In the genomic region with DNA sequence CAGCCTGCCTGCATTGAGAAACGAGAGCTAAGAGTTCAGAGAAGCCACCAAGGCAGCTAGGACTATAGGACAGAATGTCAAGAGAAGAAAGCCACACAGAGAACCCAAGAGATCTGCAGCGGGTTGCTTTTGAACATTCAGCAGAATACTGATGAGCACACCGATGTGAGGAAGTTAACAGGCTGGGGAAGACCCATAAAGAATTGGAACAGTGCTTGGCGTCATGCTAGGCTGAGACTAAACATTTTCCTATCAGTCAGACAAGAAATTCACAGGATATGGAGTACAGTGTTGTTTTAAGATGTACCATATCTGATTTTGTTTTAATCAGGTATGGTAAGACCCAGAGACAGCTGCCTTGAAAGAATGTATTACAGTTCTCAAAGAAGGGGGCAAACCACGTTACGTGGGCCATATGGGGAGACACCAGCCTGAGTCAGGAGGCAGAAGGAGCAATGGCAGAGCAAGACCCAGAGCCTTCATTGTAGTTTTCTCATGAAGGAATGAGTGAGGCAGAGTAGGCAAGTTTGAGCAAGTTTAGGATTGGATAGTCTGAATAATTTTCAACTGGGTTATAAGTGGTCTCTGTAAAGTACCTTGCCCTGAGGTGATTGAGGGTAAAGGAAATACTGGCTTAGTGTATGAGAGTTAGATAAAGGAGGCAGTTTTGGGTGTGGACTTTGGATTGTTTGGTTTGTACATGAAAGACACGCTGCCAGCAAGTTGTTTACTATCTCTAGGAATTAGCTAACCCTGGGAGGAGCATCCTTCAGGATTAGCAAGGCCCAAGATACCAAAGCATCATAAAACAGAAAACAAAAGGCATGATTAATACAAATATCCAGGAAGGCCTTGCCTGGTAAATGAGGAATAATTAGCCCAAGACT, we compare ENCODE assay signal across 1 cellular context.
TF ChIP-seq lines count a peak whose summit lies in the region.

No MANE protein-coding gene starts in this region.

TF ChIP-seq in HepG2, 621 proteins besides CTCF, POLR2A, EP300 and RAD21 (continued from another document and continues in another):
- TF ChIP-seq FOXM1 (CRISPR knock-in tag; IDR thresholded peaks at IDR 0.05) (no peak), ZNF670 (CRISPR knock-in tag; IDR thresholded peaks at IDR 0.05; ENCODE audit: borderline replicate concordance) (no peak; the same call in 1 of the 2 replicates), ZNF234 (CRISPR knock-in tag; conservative IDR thresholded peaks at IDR 0.05) (no peak), AKAP8 (CRISPR knock-in tag; IDR thresholded peaks at IDR 0.05) (no peak), SOX6 (IDR thresholded peaks at IDR 0.05) (no peak), SOX6 (CRISPR knock-in tag; IDR thresholded peaks at IDR 0.05) (peak; percentile 97), ARNT (IDR thresholded peaks at IDR 0.05) (no peak), ZFP1 (CRISPR knock-in tag; IDR thresholded peaks at IDR 0.05) (peak; percentile 73), TAF15 (IDR thresholded peaks at IDR 0.05; ENCODE audit: low read depth, low read length, poor library complexity, severe bottlenecking) (no peak), ZSCAN21 (CRISPR knock-in tag; IDR thresholded peaks at IDR 0.05; ENCODE audit: borderline replicate concordance) (peak; percentile 39; the same call in 1 of the 2 replicates), HDAC2 (CRISPR knock-in tag; IDR thresholded peaks at IDR 0.05) (peak; percentile 94), SATB2 (CRISPR knock-in tag; IDR thresholded peaks at IDR 0.05) (no peak), ZNF335 (CRISPR knock-in tag; IDR thresholded peaks at IDR 0.05) (peak; percentile 61; the same call in 1 of the 2 replicates), CENPT (CRISPR knock-in tag; IDR thresholded peaks at IDR 0.05; ENCODE audit: low read depth) (no peak), ZMYM3 (CRISPR knock-in tag; IDR thresholded peaks at IDR 0.05) (peak; percentile 7; the same call in 1 of the 2 replicates), ZNF274 (CRISPR knock-in tag; IDR thresholded peaks at IDR 0.05) (no peak), ZNF775 (CRISPR knock-in tag; IDR thresholded peaks at IDR 0.05; ENCODE audit: borderline replicate concordance) (no peak), ZNF660 (CRISPR knock-in tag; IDR thresholded peaks at IDR 0.05; ENCODE audit: borderline replicate concordance, low read depth) (no peak), MTA1 (CRISPR knock-in tag; IDR thresholded peaks at IDR 0.05; ENCODE audit: borderline replicate concordance) (no peak; the same call in 1 of the 2 replicates), RELA (CRISPR knock-in tag; IDR thresholded peaks at IDR 0.05) (no peak), MAF1 (CRISPR knock-in tag; IDR thresholded peaks at IDR 0.05; ENCODE audit: borderline replicate concordance) (no peak), GABPB1 (CRISPR knock-in tag; IDR thresholded peaks at IDR 0.05) (0 out of 2 replicates have a peak, but pooled peaks have one; percentile 30), ATF7-NPFF (CRISPR knock-in tag; IDR thresholded peaks at IDR 0.05; ENCODE audit: low read depth) (0 out of 2 replicates have a peak, but pooled peaks have one; percentile 20), SP4 (CRISPR knock-in tag; IDR thresholded peaks at IDR 0.05) (0 out of 2 replicates have a peak, but pooled peaks have one; percentile 51), GFI1 (CRISPR knock-in tag; IDR thresholded peaks at IDR 0.05; ENCODE audit: borderline replicate concordance) (peak; percentile 97), HMG20A (CRISPR knock-in tag; IDR thresholded peaks at IDR 0.05; ENCODE audit: borderline replicate concordance) (peak; percentile 93), POLR2AphosphoS2 (IDR thresholded peaks at IDR 0.05; ENCODE audit: low read depth, low read length) (no peak)
- TF ChIP-seq, protein P1, sequence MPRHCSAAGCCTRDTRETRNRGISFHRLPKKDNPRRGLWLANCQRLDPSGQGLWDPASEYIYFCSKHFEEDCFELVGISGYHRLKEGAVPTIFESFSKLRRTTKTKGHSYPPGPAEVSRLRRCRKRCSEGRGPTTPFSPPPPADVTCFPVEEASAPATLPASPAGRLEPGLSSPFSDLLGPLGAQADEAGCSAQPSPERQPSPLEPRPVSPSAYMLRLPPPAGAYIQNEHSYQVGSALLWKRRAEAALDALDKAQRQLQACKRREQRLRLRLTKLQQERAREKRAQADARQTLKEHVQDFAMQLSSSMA (CRISPR knock-in tag; IDR thresholded peaks at IDR 0.05), result no peak
- TF ChIP-seq, protein P2, sequence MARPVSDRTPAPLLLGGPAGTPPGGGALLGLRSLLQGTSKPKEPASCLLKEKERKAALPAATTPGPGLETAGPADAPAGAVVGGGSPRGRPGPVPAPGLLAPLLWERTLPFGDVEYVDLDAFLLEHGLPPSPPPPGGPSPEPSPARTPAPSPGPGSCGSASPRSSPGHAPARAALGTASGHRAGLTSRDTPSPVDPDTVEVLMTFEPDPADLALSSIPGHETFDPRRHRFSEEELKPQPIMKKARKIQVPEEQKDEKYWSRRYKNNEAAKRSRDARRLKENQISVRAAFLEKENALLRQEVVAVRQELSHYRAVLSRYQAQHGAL (CRISPR knock-in tag; IDR thresholded peaks at IDR 0.05; ENCODE audit: not compliant biosample characterization), result no peak
- TF ChIP-seq, protein P3, sequence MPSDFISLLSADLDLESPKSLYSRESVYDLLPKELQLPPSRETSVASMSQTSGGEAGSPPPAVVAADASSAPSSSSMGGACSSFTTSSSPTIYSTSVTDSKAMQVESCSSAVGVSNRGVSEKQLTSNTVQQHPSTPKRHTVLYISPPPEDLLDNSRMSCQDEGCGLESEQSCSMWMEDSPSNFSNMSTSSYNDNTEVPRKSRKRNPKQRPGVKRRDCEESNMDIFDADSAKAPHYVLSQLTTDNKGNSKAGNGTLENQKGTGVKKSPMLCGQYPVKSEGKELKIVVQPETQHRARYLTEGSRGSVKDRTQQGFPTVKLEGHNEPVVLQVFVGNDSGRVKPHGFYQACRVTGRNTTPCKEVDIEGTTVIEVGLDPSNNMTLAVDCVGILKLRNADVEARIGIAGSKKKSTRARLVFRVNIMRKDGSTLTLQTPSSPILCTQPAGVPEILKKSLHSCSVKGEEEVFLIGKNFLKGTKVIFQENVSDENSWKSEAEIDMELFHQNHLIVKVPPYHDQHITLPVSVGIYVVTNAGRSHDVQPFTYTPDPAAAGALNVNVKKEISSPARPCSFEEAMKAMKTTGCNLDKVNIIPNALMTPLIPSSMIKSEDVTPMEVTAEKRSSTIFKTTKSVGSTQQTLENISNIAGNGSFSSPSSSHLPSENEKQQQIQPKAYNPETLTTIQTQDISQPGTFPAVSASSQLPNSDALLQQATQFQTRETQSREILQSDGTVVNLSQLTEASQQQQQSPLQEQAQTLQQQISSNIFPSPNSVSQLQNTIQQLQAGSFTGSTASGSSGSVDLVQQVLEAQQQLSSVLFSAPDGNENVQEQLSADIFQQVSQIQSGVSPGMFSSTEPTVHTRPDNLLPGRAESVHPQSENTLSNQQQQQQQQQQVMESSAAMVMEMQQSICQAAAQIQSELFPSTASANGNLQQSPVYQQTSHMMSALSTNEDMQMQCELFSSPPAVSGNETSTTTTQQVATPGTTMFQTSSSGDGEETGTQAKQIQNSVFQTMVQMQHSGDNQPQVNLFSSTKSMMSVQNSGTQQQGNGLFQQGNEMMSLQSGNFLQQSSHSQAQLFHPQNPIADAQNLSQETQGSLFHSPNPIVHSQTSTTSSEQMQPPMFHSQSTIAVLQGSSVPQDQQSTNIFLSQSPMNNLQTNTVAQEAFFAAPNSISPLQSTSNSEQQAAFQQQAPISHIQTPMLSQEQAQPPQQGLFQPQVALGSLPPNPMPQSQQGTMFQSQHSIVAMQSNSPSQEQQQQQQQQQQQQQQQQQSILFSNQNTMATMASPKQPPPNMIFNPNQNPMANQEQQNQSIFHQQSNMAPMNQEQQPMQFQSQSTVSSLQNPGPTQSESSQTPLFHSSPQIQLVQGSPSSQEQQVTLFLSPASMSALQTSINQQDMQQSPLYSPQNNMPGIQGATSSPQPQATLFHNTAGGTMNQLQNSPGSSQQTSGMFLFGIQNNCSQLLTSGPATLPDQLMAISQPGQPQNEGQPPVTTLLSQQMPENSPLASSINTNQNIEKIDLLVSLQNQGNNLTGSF (CRISPR knock-in tag; IDR thresholded peaks at IDR 0.05), result no peak
- TF ChIP-seq, protein P4, sequence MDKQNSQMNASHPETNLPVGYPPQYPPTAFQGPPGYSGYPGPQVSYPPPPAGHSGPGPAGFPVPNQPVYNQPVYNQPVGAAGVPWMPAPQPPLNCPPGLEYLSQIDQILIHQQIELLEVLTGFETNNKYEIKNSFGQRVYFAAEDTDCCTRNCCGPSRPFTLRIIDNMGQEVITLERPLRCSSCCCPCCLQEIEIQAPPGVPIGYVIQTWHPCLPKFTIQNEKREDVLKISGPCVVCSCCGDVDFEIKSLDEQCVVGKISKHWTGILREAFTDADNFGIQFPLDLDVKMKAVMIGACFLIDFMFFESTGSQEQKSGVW (CRISPR knock-in tag; IDR thresholded peaks at IDR 0.05; ENCODE audit: borderline replicate concordance), result no peak
- TF ChIP-seq, protein P5, sequence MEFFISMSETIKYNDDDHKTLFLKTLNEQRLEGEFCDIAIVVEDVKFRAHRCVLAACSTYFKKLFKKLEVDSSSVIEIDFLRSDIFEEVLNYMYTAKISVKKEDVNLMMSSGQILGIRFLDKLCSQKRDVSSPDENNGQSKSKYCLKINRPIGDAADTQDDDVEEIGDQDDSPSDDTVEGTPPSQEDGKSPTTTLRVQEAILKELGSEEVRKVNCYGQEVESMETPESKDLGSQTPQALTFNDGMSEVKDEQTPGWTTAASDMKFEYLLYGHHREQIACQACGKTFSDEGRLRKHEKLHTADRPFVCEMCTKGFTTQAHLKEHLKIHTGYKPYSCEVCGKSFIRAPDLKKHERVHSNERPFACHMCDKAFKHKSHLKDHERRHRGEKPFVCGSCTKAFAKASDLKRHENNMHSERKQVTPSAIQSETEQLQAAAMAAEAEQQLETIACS (CRISPR knock-in tag; IDR thresholded peaks at IDR 0.05), result no peak
- TF ChIP-seq, protein P6, sequence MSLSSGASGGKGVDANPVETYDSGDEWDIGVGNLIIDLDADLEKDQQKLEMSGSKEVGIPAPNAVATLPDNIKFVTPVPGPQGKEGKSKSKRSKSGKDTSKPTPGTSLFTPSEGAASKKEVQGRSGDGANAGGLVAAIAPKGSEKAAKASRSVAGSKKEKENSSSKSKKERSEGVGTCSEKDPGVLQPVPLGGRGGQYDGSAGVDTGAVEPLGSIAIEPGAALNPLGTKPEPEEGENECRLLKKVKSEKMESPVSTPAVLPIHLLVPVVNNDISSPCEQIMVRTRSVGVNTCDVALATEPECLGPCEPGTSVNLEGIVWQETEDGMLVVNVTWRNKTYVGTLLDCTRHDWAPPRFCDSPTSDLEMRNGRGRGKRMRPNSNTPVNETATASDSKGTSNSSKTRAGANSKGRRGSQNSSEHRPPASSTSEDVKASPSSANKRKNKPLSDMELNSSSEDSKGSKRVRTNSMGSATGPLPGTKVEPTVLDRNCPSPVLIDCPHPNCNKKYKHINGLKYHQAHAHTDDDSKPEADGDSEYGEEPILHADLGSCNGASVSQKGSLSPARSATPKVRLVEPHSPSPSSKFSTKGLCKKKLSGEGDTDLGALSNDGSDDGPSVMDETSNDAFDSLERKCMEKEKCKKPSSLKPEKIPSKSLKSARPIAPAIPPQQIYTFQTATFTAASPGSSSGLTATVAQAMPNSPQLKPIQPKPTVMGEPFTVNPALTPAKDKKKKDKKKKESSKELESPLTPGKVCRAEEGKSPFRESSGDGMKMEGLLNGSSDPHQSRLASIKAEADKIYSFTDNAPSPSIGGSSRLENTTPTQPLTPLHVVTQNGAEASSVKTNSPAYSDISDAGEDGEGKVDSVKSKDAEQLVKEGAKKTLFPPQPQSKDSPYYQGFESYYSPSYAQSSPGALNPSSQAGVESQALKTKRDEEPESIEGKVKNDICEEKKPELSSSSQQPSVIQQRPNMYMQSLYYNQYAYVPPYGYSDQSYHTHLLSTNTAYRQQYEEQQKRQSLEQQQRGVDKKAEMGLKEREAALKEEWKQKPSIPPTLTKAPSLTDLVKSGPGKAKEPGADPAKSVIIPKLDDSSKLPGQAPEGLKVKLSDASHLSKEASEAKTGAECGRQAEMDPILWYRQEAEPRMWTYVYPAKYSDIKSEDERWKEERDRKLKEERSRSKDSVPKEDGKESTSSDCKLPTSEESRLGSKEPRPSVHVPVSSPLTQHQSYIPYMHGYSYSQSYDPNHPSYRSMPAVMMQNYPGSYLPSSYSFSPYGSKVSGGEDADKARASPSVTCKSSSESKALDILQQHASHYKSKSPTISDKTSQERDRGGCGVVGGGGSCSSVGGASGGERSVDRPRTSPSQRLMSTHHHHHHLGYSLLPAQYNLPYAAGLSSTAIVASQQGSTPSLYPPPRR (CRISPR knock-in tag; IDR thresholded peaks at IDR 0.05; ENCODE audit: borderline replicate concordance), result peak; percentile 95
- TF ChIP-seq, protein P7, sequence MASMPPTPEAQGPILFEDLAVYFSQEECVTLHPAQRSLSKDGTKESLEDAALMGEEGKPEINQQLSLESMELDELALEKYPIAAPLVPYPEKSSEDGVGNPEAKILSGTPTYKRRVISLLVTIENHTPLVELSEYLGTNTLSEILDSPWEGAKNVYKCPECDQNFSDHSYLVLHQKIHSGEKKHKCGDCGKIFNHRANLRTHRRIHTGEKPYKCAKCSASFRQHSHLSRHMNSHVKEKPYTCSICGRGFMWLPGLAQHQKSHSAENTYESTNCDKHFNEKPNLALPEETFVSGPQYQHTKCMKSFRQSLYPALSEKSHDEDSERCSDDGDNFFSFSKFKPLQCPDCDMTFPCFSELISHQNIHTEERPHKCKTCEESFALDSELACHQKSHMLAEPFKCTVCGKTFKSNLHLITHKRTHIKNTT (CRISPR knock-in tag; IDR thresholded peaks at IDR 0.05), result no peak
- TF ChIP-seq, protein P8, sequence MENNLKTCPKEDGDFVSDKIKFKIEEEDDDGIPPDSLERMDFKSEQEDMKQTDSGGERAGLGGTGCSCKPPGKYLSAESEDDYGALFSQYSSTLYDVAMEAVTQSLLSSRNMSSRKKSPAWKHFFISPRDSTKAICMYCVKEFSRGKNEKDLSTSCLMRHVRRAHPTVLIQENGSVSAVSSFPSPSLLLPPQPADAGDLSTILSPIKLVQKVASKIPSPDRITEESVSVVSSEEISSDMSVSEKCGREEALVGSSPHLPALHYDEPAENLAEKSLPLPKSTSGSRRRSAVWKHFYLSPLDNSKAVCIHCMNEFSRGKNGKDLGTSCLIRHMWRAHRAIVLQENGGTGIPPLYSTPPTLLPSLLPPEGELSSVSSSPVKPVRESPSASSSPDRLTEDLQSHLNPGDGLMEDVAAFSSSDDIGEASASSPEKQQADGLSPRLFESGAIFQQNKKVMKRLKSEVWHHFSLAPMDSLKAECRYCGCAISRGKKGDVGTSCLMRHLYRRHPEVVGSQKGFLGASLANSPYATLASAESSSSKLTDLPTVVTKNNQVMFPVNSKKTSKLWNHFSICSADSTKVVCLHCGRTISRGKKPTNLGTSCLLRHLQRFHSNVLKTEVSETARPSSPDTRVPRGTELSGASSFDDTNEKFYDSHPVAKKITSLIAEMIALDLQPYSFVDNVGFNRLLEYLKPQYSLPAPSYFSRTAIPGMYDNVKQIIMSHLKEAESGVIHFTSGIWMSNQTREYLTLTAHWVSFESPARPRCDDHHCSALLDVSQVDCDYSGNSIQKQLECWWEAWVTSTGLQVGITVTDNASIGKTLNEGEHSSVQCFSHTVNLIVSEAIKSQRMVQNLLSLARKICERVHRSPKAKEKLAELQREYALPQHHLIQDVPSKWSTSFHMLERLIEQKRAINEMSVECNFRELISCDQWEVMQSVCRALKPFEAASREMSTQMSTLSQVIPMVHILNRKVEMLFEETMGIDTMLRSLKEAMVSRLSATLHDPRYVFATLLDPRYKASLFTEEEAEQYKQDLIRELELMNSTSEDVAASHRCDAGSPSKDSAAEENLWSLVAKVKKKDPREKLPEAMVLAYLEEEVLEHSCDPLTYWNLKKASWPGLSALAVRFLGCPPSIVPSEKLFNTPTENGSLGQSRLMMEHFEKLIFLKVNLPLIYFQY (CRISPR knock-in tag; IDR thresholded peaks at IDR 0.05; ENCODE audit: borderline replicate concordance), result peak; percentile 76
- TF ChIP-seq, protein P9, sequence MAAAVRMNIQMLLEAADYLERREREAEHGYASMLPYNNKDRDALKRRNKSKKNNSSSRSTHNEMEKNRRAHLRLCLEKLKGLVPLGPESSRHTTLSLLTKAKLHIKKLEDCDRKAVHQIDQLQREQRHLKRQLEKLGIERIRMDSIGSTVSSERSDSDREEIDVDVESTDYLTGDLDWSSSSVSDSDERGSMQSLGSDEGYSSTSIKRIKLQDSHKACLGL (CRISPR knock-in tag; IDR thresholded peaks at IDR 0.05), result no peak
